ENCODE assay signal across 23 cellular contexts in genomic region chr17:13029340-13029739, GRCh38.
"Had no signal": no experiment of that assay in that cellular context is flagged by ENCODE, and none has a peak within 500 bp of the region (broad histone marks: within the 10 kb centered on the region; RNA-seq: fewer than 3 reads in every experiment).

No MANE protein-coding gene starts in this region.

- H3K27ac ChIP-seq: HL-60, PC-9, Peyer's patch, SJCRH30, SK-N-MC had no signal

- H3K4me3 ChIP-seq: PC-9, Peyer's patch, SJCRH30, SK-N-MC had no signal

- H3K36me3 ChIP-seq: Peyer's patch, SJCRH30 had no signal

- H3K27me3 ChIP-seq: Peyer's patch, SJCRH30 had no signal

- H3K4me1 ChIP-seq: SJCRH30 had no signal

- H3K4me2 ChIP-seq: PC-9 had no signal

- H3K9me3 ChIP-seq: Peyer's patch, SJCRH30 had no signal

- ATAC-seq: Right ventricle myocardium inferior had no signal

- H2AFZ ChIP-seq: PC-9 had no signal

- DNase-seq: KBM-7; MV-4-11; NCI-H1048; NCI-H1105; NCI-H1417; NCI-H1436 treated with DMSO at 0.1 percent for 48 hours; NCI-H1694; NCI-H187 treated with DMSO at 0.1 percent for 48 hours; NCI-H2029 treated with DMSO at 0.1 percent for 48 hours; NCI-H2171; NCI-H345; NCI-H446 treated with DMSO at 0.1 percent for 48 hours; NCI-H510A treated with DMSO at 0.1 percent for 48 hours; NCI-H526; NK-92 treated with Interleukin-12 subunit alpha and Interleukin-12 subunit beta, amount 100 ng/mL, for 24 hours; OCI-M1; PC-9; Peyer's patch; SHP77 treated with DMSO at 0.1 percent for 48 hours; SJCRH30 had no signal
